In genomic region chr6:8831366-8832152, GRCh38 we compare ENCODE assay signal across 20 cellular contexts.
"Had no signal": no experiment of that assay in that cellular context is flagged by ENCODE, and none has a peak within 500 bp of the region (broad histone marks: within the 10 kb centered on the region; RNA-seq: fewer than 3 reads in every experiment).

No MANE protein-coding gene starts in this region.

- H3K36me3 Mint-ChIP-seq: activated naive CD4-positive, alpha-beta T cell treated with anti-CD3 and anti-CD28 coated beads, Interleukin-2, amount 50 U/mL, for 24 hours; naive thymus-derived CD8-positive, alpha-beta T cell had no signal

- H3K27me3 Mint-ChIP-seq: activated CD4-positive, alpha-beta T cell treated with anti-CD3 and anti-CD28 coated beads for 36 hours; activated naive CD4-positive, alpha-beta T cell treated with anti-CD3 and anti-CD28 coated beads, Interleukin-2, amount 50 U/mL, for 24 hours; progenitor cell of endocrine pancreas had no signal

- H3K4me3 ChIP-seq: tibial nerve, uterus had no signal

- H3K36me3 ChIP-seq: tibial nerve, uterus had no signal

- H3K4me1 Mint-ChIP-seq: activated CD4-positive, alpha-beta T cell treated with anti-CD3 and anti-CD28 coated beads for 36 hours; activated naive CD4-positive, alpha-beta T cell treated with anti-CD3 and anti-CD28 coated beads, Interleukin-2, amount 50 U/mL, for 24 hours; naive thymus-derived CD8-positive, alpha-beta T cell had no signal

- H3K27ac Mint-ChIP-seq: activated CD4-positive, alpha-beta T cell treated with anti-CD3 and anti-CD28 coated beads for 36 hours; activated CD8-positive, alpha-beta T cell treated with anti-CD3 and anti-CD28 coated beads for 36 hours; activated naive CD4-positive, alpha-beta T cell treated with anti-CD3 and anti-CD28 coated beads, Interleukin-2, amount 50 U/mL, for 24 hours; naive thymus-derived CD8-positive, alpha-beta T cell; progenitor cell of endocrine pancreas had no signal

- H3K4me3 Mint-ChIP-seq: activated CD4-positive, alpha-beta T cell treated with anti-CD3 and anti-CD28 coated beads for 36 hours; activated CD8-positive, alpha-beta T cell treated with anti-CD3 and anti-CD28 coated beads for 36 hours; activated naive CD4-positive, alpha-beta T cell treated with anti-CD3 and anti-CD28 coated beads, Interleukin-2, amount 50 U/mL, for 24 hours; activated T-cell treated with anti-CD3 and anti-CD28 coated beads, Interleukin-2, amount 50 U/mL, for 4 hours; naive thymus-derived CD8-positive, alpha-beta T cell had no signal

- H3K27me3 ChIP-seq: tibial nerve, uterus had no signal

- ATAC-seq: activated CD4-positive, alpha-beta T cell treated with anti-CD3 and anti-CD28 coated beads for 36 hours; activated CD8-positive, alpha-beta T cell treated with anti-CD3 and anti-CD28 coated beads for 36 hours; activated T-cell treated with anti-CD3 and anti-CD28 coated beads, Interleukin-2, amount 50 U/mL, for 4 hours; esophagus mucosa; left ventricle myocardium superior; naive thymus-derived CD8-positive, alpha-beta T cell; right cardiac atrium had no signal

- H3K9me3 ChIP-seq: tibial nerve, uterus had no signal

- H3K27ac ChIP-seq: tibial nerve, uterus had no signal

- DNase-seq: activated CD4-positive, alpha-beta T cell treated with anti-CD3 and anti-CD28 coated beads for 36 hours; activated CD8-positive, alpha-beta T cell treated with anti-CD3 and anti-CD28 coated beads for 36 hours; activated effector memory CD4-positive, alpha-beta T cell treated with anti-CD3 and anti-CD28 coated beads, Interleukin-2, amount 50 U/mL, for 16 hours; activated T-cell treated with anti-CD3 and anti-CD28 coated beads, Interleukin-2, amount 50 U/mL, for 4 hours; caudate nucleus; hypothalamus; left ventricle myocardium superior; mesenchymal stem cell; naive thymus-derived CD8-positive, alpha-beta T cell; nucleus accumbens; right cardiac atrium; small intestine; stimulated activated CD4-positive, alpha-beta T cell treated with anti-CD3 and anti-CD28 coated beads, Interleukin-4, amount 100 ng/mL, for 24 hours; stimulated activated naive CD4-positive, alpha-beta T cell; substantia nigra; uterus had no signal

- H3K4me1 ChIP-seq: tibial nerve, uterus had no signal

- H3K9me3 Mint-ChIP-seq: activated CD8-positive, alpha-beta T cell treated with anti-CD3 and anti-CD28 coated beads for 36 hours; activated naive CD4-positive, alpha-beta T cell treated with anti-CD3 and anti-CD28 coated beads, Interleukin-2, amount 50 U/mL, for 24 hours had no signal
